In genomic region chr11:126346955-126347354, GRCh38 we compare ENCODE assay signal across 7 cellular contexts. TPM values are rescaled to one million over a fixed set of nuclear protein-coding genes. Genes with fewer than 3 reads are reported as not detected.
DNase-seq lines count a peak whose midpoint lies in the region; ATAC-seq and TF ChIP-seq lines count a peak whose summit lies in the region.
"Not testable (repeated sequence)": the region's sequence is repeated elsewhere in the genome, so short reads cannot be mapped to it uniquely, and the experiment has no call there.

No MANE protein-coding gene starts in this region.

- H3F3A ChIP-seq in GM23248 (ENCODE audit: insufficient read depth): peaks cover 23% of the 10 kb centered on the region

- not testable (repeated sequence) for H4K20me1 ChIP-seq in GM23248 (ENCODE audit: insufficient read depth)

- TF ChIP-seq CTCF in RWPE2 (IDR thresholded peaks at IDR 0.05; ENCODE audit: poor library complexity, severe bottlenecking); esophagus squamous epithelium (IDR thresholded peaks at IDR 0.05); left lung (IDR thresholded peaks at IDR 0.05); ovary (IDR thresholded peaks at IDR 0.05); testis (IDR thresholded peaks at IDR 0.05): not testable (repeated sequence)

- not testable (repeated sequence) for H3K9me2 ChIP-seq in GM23248 (ENCODE audit: insufficient read depth)

- TF ChIP-seq EP300 in ovary (IDR thresholded peaks at IDR 0.05): not testable (repeated sequence)

- ATAC-seq in RWPE2 (ENCODE audit: low read depth); left lung: not testable (repeated sequence)

- H3K27me3 ChIP-seq in GM23248 (replicated peaks; ENCODE audit: insufficient read depth); RWPE2 (ENCODE audit: insufficient read depth, poor library complexity, severe bottlenecking); esophagus squamous epithelium; left lung; ovary; testis: not testable (repeated sequence)

- not testable (repeated sequence) for H2AFZ ChIP-seq in GM23248

- H3K9ac ChIP-seq in GM23248: peak overlapping the region; percentile 68

- intact Hi-C loops in esophagus squamous epithelium (cut with DNase I); left lung (cut with DNase I); ovary (cut with DNase I); testis (cut with DNase I; ENCODE audit: low total_unique reads): not testable (repeated sequence)

- TF ChIP-seq POLR2A in esophagus squamous epithelium (IDR thresholded peaks at IDR 0.05); ovary (IDR thresholded peaks at IDR 0.05); testis (IDR thresholded peaks at IDR 0.05): not testable (repeated sequence)

- peaks cover 51% of the 10 kb centered on the region for H3K4me1 ChIP-seq in GM23248 (ENCODE audit: insufficient read depth)
- H3K4me1 ChIP-seq in RWPE2 (ENCODE audit: insufficient read depth, poor library complexity, severe bottlenecking): peaks cover 34% of the 10 kb centered on the region
- H3K4me1 ChIP-seq in esophagus squamous epithelium: peaks cover 0 to 73% (median 34%) of the 10 kb centered on the region in 3 donors
- H3K4me1 ChIP-seq in left lung: peaks cover 4 to 58% of the 10 kb centered on the region in 2 donors
- H3K4me1 ChIP-seq in ovary (ENCODE audit: insufficient read depth): peaks cover 48% of the 10 kb centered on the region
- H3K4me1 ChIP-seq in testis: peaks cover 77% of the 10 kb centered on the region

- peak overlapping the region; percentile 4; the same call in 1 of the 2 replicates for H3K4me3 ChIP-seq in GM23248
- H3K4me3 ChIP-seq in RWPE2 (ENCODE audit: severe bottlenecking); esophagus squamous epithelium; left lung; ovary; testis: not testable (repeated sequence)

- peak; percentile 51 for DNase-seq in GM23248
- DNase-seq in RWPE2 (ENCODE audit: low spot score); esophagus squamous epithelium (lab: John Stamatoyannopoulos, UW); left lung; testis: not testable (repeated sequence)
- peak in 2 of 5 donors; percentile 32 to 46 for DNase-seq in ovary

- H3K27ac ChIP-seq in GM23248 (peak overlapping the region; percentile 89), RWPE2 (ENCODE audit: poor library complexity, severe bottlenecking) (peak overlapping the region; percentile 67), adipose tissue (ENCODE audit: low read depth, low read length) (peak overlapping the region; percentile 1), esophagus squamous epithelium (peak overlapping the region; percentile 45 to 86 (median 60)), left lung (peak overlapping the region; percentile 63 to 82), ovary (peak overlapping the region; percentile 43 to 81), testis (peak overlapping the region; percentile 83 to 92)

- not testable (repeated sequence) for H3K36me3 ChIP-seq in GM23248 (ENCODE audit: low read depth); ovary; testis (ENCODE audit: low read depth, missing control alignments)
- H3K36me3 ChIP-seq in RWPE2 (ENCODE audit: low read depth): peaks cover 29% of the 10 kb centered on the region
- H3K36me3 ChIP-seq in esophagus squamous epithelium: peaks cover 0 to 38% (median 0%) of the 10 kb centered on the region in 3 donors
- peaks cover 3 to 30% of the 10 kb centered on the region in 2 donors for H3K36me3 ChIP-seq in left lung

- WGBS in GM23248 (ENCODE audit: low coverage in 1 of 2, low lambda C conversion rate in 2 of 2, missing lambda C conversion rate in 2 of 2), 2 experiments: 36 to 53% methylated on average over 6 to 7 of the region's 7 CpGs
- 78 to 96% (median 85%) methylated on average over 6 to 7 of the region's 7 CpGs for WGBS in adipose tissue, 3 donors
- 86 to 89% methylated on average over 7 of the region's 7 CpGs for WGBS in esophagus squamous epithelium, 2 donors
- WGBS in ovary, 3 donors: 57 to 64% (median 59%) methylated on average over 7 of the region's 7 CpGs
- 52 to 68% methylated on average over 7 of the region's 7 CpGs for WGBS in testis, 2 donors

- in situ Hi-C loops in GM23248 (cut with MboI): not testable (repeated sequence)

- H3K4me2 ChIP-seq in GM23248 (ENCODE audit: unreplicated experiment): peak overlapping the region; percentile 36

- H3K79me2 ChIP-seq in GM23248 (ENCODE audit: insufficient read depth): peaks cover 40% of the 10 kb centered on the region

- not testable (repeated sequence) for H3K9me3 ChIP-seq in GM23248 (ENCODE audit: low read depth); RWPE2 (ENCODE audit: severe bottlenecking); esophagus squamous epithelium; left lung; ovary; testis

RNA-seq across cellular contexts. Expression of gene ST3GAL4, which starts 8.5 kb away (rescaled TPM):
- total RNA-seq in GM23248 (2014; rRNA removed; shearing (Covaris generic)): 26.7 and 53.3 TPM in 2 replicates
- polyA plus RNA-seq in GM23248 (2016; fragmentation: Nextera tagmentation; extraction: Ambion mirVana): 27.3 and 30.5 TPM in 2 replicates
- polyA plus RNA-seq in adipose tissue: 10 to 100 TPM in 2 of 3 donors, 1 to 10 TPM in 1; 7.5 to 42.1 (median 20.8) TPM
- 100 to 1,000 TPM in 1 of 4 donors, 10 to 100 TPM in 3; 31.0 to 110 (median 51.2) TPM for total RNA-seq in esophagus squamous epithelium
- total RNA-seq in left lung: 10 to 100 TPM; 33.1 to 35.9 TPM
- 100 to 1,000 TPM in 4 of 7 donors, 10 to 100 TPM in 3; 75.8 to 300 (median 135) TPM for total RNA-seq in ovary
- 100 to 1,000 TPM; 117 to 120 TPM for polyA plus RNA-seq in ovary
- total RNA-seq in testis: 100 to 1,000 TPM; 212 to 221 TPM
- polyA plus RNA-seq in testis (ENCODE audit: insufficient read depth, low read depth, low replicate concordance): 102 TPM

RNA-seq across cellular contexts. Expression of gene DCPS, which starts 43.1 kb away (rescaled TPM):
- 12.1 and 12.4 TPM in 2 replicates for total RNA-seq in GM23248 (2014; rRNA removed; shearing (Covaris generic))
- polyA plus RNA-seq in GM23248 (2016; fragmentation: Nextera tagmentation; extraction: Ambion mirVana) (26.1 and 30.1 TPM in 2 replicates), adipose tissue (10 to 100 TPM; 13.5 to 17.4 (median 15.8) TPM), ovary (10 to 100 TPM; 12.4 to 17.2 TPM), testis (ENCODE audit: insufficient read depth, low read depth, low replicate concordance) (16.8 TPM)
- total RNA-seq in esophagus squamous epithelium (10 to 100 TPM; 12.0 to 25.7 (median 14.9) TPM), left lung (10 to 100 TPM; 16.4 to 18.0 TPM), ovary (10 to 100 TPM in 6 of 7 donors, 1 to 10 TPM in 1; 6.6 to 17.2 (median 13.5) TPM), testis (10 to 100 TPM; 16.9 to 20.9 TPM)

Comparison
In these comparisons a context has a peak if more than half of its experiments do, and no peak if none do; other contexts are left out.
1. H3K27ac ChIP-seq: peak in every context shown above with its lines; median percentile 89 in GM23248; 88 in testis; 72 in left lung; 67 in RWPE2; 62 in ovary; 60 in esophagus squamous epithelium; 1 in adipose tissue.